Comparison of ENCODE assay signal across 2 cellular contexts in the genomic region with DNA sequence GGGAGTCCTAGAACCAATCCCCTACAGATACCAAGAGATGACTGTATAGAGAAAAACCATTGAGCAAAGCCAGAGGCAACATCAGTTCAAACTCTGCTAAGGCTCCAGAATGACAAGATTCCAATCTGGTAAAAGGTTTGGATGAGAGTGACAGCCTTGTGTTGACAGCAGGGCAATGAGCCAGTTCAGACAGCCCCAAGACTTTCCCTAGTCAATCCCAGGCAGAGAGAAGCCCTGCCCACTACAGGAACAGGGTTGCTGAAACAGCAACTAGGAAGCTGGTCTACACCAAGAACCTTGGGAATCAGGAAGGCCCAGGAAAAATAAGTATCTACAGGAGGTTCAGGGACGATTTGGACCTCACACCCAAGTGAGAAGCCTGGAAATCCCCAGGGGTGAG.
TF ChIP-seq lines count a peak whose summit lies in the region.

No MANE protein-coding gene starts in this region.

TF ChIP-seq in GM12878, 131 proteins besides CTCF, POLR2A, EP300 and RAD21:
- TF ChIP-seq NR2C2 (IDR thresholded peaks at IDR 0.05; ENCODE audit: borderline replicate concordance, control insufficient read depth, insufficient read length, low read depth) (no peak), MEF2B (IDR thresholded peaks at IDR 0.05; ENCODE audit: partially characterized antibody, poor library complexity, severe bottlenecking) (no peak), JUND (IDR thresholded peaks at IDR 0.05; ENCODE audit: low read depth, low read length) (no peak), RB1 (IDR thresholded peaks at IDR 0.05; ENCODE audit: borderline replicate concordance) (no peak), ZSCAN29 (IDR thresholded peaks at IDR 0.05) (no peak), PML (IDR thresholded peaks at IDR 0.05; ENCODE audit: low read length) (no peak), ATF7 (IDR thresholded peaks at IDR 0.05; ENCODE audit: low read depth) (no peak), PAX5 (IDR thresholded peaks at IDR 0.05; ENCODE audit: borderline replicate concordance, low read depth, low read length) (no peak), SUPT20H (IDR thresholded peaks at IDR 0.05; ENCODE audit: borderline replicate concordance, control insufficient read depth, low read depth, low read length) (no peak), SRF (IDR thresholded peaks at IDR 0.05; ENCODE audit: low read depth in 2 of 2, low read length in 2 of 2) (no peak)

TF ChIP-seq in HEK293T, 16 proteins besides CTCF, POLR2A, EP300 and RAD21:
- no peak for TF ChIP-seq SUZ12 (IDR thresholded peaks at IDR 0.05)
- no peak for TF ChIP-seq TARDBP (IDR thresholded peaks at IDR 0.05)
- TF ChIP-seq ARNT (IDR thresholded peaks at IDR 0.05) = no peak
- no peak for TF ChIP-seq FOXM1 (IDR thresholded peaks at IDR 0.05; ENCODE audit: borderline replicate concordance)
- TF ChIP-seq, protein P1, sequence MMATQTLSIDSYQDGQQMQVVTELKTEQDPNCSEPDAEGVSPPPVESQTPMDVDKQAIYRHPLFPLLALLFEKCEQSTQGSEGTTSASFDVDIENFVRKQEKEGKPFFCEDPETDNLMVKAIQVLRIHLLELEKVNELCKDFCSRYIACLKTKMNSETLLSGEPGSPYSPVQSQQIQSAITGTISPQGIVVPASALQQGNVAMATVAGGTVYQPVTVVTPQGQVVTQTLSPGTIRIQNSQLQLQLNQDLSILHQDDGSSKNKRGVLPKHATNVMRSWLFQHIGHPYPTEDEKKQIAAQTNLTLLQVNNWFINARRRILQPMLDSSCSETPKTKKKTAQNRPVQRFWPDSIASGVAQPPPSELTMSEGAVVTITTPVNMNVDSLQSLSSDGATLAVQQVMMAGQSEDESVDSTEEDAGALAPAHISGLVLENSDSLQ (IDR thresholded peaks at IDR 0.05) = no peak
- TF ChIP-seq CTBP1 (IDR thresholded peaks at IDR 0.05; ENCODE audit: borderline replicate concordance) = no peak
- no peak for TF ChIP-seq L3MBTL2 (conservative IDR thresholded peaks at IDR 0.05)
- TF ChIP-seq FOXA1 (IDR thresholded peaks at IDR 0.05) = no peak
- TF ChIP-seq ELF4 (IDR thresholded peaks at IDR 0.05) = no peak
- no peak for TF ChIP-seq FOXK2 (IDR thresholded peaks at IDR 0.05)
